In genomic region chr1:59026472-59026948, GRCh38 we compare ENCODE assay signal across 9 cellular contexts.
A peak's percentile ranks its signal among the peaks of the same experiment; 100 is the strongest.
DNase-seq lines count a peak whose midpoint lies in the region; ATAC-seq and TF ChIP-seq lines count a peak whose summit lies in the region.
"Had no signal": no experiment of that assay in that cellular context is flagged by ENCODE, and none has a peak within 500 bp of the region (broad histone marks: within the 10 kb centered on the region; RNA-seq: fewer than 3 reads in every experiment).

No MANE protein-coding gene starts in this region.

- peak overlapping the region; percentile 32 for H3K27ac ChIP-seq in skeletal muscle tissue (ENCODE audit: low read depth, low read length)
- H3K27ac ChIP-seq in RWPE1 = no peak overlapping the region

- ATAC-seq in GM18907 (IDR thresholded peaks at IDR 0.05; ENCODE audit: unreplicated experiment) (peak; percentile 18), HG03025 (IDR thresholded peaks at IDR 0.05; ENCODE audit: low FRiP score, unreplicated experiment) (peak; percentile 20), HG03457 (IDR thresholded peaks at IDR 0.05; ENCODE audit: unreplicated experiment) (no peak)

- POLR2A ChIA-PET in activated CD4-positive, alpha-beta memory T cell treated with anti-CD3 and anti-CD28 coated beads, Interleukin-2, amount 10 ng/mL, durations not matched to agents 7 days and 5 days (lab: Charles Lee) = no interaction called here
- POLR2A ChIA-PET in RWPE1 (lab: Yijun Ruan, JAX; ENCODE audit: low non-redundant PET) = no interaction called here

- H3K4me1 Mint-ChIP-seq in activated CD4-positive, alpha-beta memory T cell treated with anti-CD3 and anti-CD28 coated beads, Interleukin-2, amount 10 ng/mL, durations not matched to agents 7 days and 5 days = peaks cover 23% of the 10 kb centered on the region

- no peaks in the 10 kb centered on the region for H3K27me3 Mint-ChIP-seq in activated CD4-positive, alpha-beta memory T cell treated with anti-CD3 and anti-CD28 coated beads, Interleukin-2, amount 10 ng/mL, durations not matched to agents 7 days and 5 days

- H3K4me3 ChIP-seq in skeletal muscle tissue (ENCODE audit: low read length in 3 of 3) = no peak overlapping the region

- H3K36me3 Mint-ChIP-seq in activated CD4-positive, alpha-beta memory T cell treated with anti-CD3 and anti-CD28 coated beads, Interleukin-2, amount 10 ng/mL, durations not matched to agents 7 days and 5 days (ENCODE audit: low read depth) = peaks cover 3% of the 10 kb centered on the region

- CTCF ChIA-PET in activated CD4-positive, alpha-beta memory T cell treated with anti-CD3 and anti-CD28 coated beads, Interleukin-2, amount 10 ng/mL, durations not matched to agents 7 days and 5 days (lab: Charles Lee) = no interaction called here
- CTCF ChIA-PET in RWPE1 (lab: Yijun Ruan, JAX) = no interaction called here

- no peaks in the 10 kb centered on the region for H3K36me3 ChIP-seq in skeletal muscle tissue (ENCODE audit: control insufficient read depth in 3 of 3, insufficient read depth in 3 of 3, low read length in 3 of 3)

- no peak for DNase-seq in activated CD4-positive, alpha-beta memory T cell treated with anti-CD3 and anti-CD28 coated beads, Interleukin-2, amount 10 ng/mL, durations not matched to agents 7 days and 5 days
- DNase-seq in GF-D8 (lab: John Stamatoyannopoulos, UW) = no peak
- DNase-seq in RWPE1 (ENCODE audit: low spot score) = no peak
- DNase-seq in NCI-H146 treated with DMSO at 0.1 percent for 48 hours (lab: John Stamatoyannopoulos, UW; ENCODE audit: unreplicated experiment) = no peak
- DNase-seq: stimulated activated CD4-positive, alpha-beta T cell treated with anti-CD3 and anti-CD28 coated beads, Interleukin-12 subunit alpha, Interleukin-12 subunit beta, amount 100 ng/mL, for 4 hours had no signal

- peaks cover 6% of the 10 kb centered on the region for H3K9me3 Mint-ChIP-seq in activated CD4-positive, alpha-beta memory T cell treated with anti-CD3 and anti-CD28 coated beads, Interleukin-2, amount 10 ng/mL, durations not matched to agents 7 days and 5 days

- H3K4me1 ChIP-seq in skeletal muscle tissue (ENCODE audit: control insufficient read depth in 3 of 3, insufficient read depth in 3 of 3, low read length in 3 of 3) = peaks cover 0 to 4% (median 0%) of the 10 kb centered on the region in 3 donors

- H3K9me3 ChIP-seq in skeletal muscle tissue (ENCODE audit: control insufficient read depth in 3 of 3, low read length in 3 of 3) = no peaks in the 10 kb centered on the region

- H3K9ac ChIP-seq in skeletal muscle tissue (ENCODE audit: low read depth in 1 of 3, low read length in 3 of 3) = no peak overlapping the region

- no peak overlapping the region for H3K4me3 Mint-ChIP-seq in activated CD4-positive, alpha-beta memory T cell treated with anti-CD3 and anti-CD28 coated beads, Interleukin-2, amount 10 ng/mL, durations not matched to agents 7 days and 5 days

- peak overlapping the region; percentile 53 for H3K27ac Mint-ChIP-seq in activated CD4-positive, alpha-beta memory T cell treated with anti-CD3 and anti-CD28 coated beads, Interleukin-2, amount 10 ng/mL, durations not matched to agents 7 days and 5 days

- no peak for TF ChIP-seq CTCF in RWPE1 (conservative IDR thresholded peaks at IDR 0.05; ENCODE audit: low read depth)

- H3K27me3 ChIP-seq in skeletal muscle tissue (ENCODE audit: control insufficient read depth in 3 of 3, insufficient read depth in 3 of 3, low read length in 3 of 3) = no peaks in the 10 kb centered on the region
